In genomic region chr9:134189167-134189474, GRCh38 we compare ENCODE assay signal across 20 cellular contexts. TPM values are rescaled to one million over a fixed set of nuclear protein-coding genes. Genes with fewer than 3 reads are reported as not detected.
DNase-seq lines count a peak whose midpoint lies in the region; ATAC-seq, FAIRE-seq and TF ChIP-seq lines count a peak whose summit lies in the region.
"Had no signal": no experiment of that assay in that cellular context is flagged by ENCODE, and none has a peak within 500 bp of the region (broad histone marks: within the 10 kb centered on the region; RNA-seq: fewer than 3 reads in every experiment).

No MANE protein-coding gene starts in this region.

- no peaks in the 10 kb centered on the region for H3K9me1 ChIP-seq in endothelial cell of umbilical vein (replicated peaks; ENCODE audit: control insufficient read depth, extremely low read depth, insufficient read depth, low read length)

- no peaks in the 10 kb centered on the region for H3K9me3 Mint-ChIP-seq in natural killer cell treated with Interleukin-12 subunit alpha and Interleukin-12 subunit beta and Interleukin-15 and Interleukin-18, amount 100 ng/mL, for 72 hours

- no peak overlapping the region for H3K4me3 Mint-ChIP-seq in natural killer cell treated with Interleukin-12 subunit alpha and Interleukin-12 subunit beta and Interleukin-15 and Interleukin-18, amount 100 ng/mL, for 72 hours
- no peak overlapping the region for H3K4me3 Mint-ChIP-seq in T-helper 17 cell

- H3K4me1 ChIP-seq in endothelial cell of umbilical vein (ENCODE audit: control insufficient read depth, extremely low read depth, insufficient read depth, low read length): no peaks in the 10 kb centered on the region
- peaks cover 6% of the 10 kb centered on the region for H3K4me1 ChIP-seq in upper lobe of right lung
- H3K4me1 ChIP-seq: parathyroid adenoma had no signal

- no peaks in the 10 kb centered on the region for H3K79me2 ChIP-seq in endothelial cell of umbilical vein (ENCODE audit: control insufficient read depth, insufficient read depth, low read length)
- H3K79me2 ChIP-seq: parathyroid adenoma had no signal

- no peak overlapping the region for H2AFZ ChIP-seq in endothelial cell of umbilical vein (ENCODE audit: low read depth, low read length)
- H2AFZ ChIP-seq: parathyroid adenoma had no signal

- no peaks in the 10 kb centered on the region for H3K9me3 ChIP-seq in endothelial cell of umbilical vein (replicated peaks; ENCODE audit: control insufficient read depth, insufficient read depth, low read length)
- H3K9me3 ChIP-seq in upper lobe of right lung: no peaks in the 10 kb centered on the region
- H3K9me3 ChIP-seq in T-helper 17 cell (ENCODE audit: control insufficient read depth, low read length, poor library complexity, severe bottlenecking): no peaks in the 10 kb centered on the region
- H3K9me3 ChIP-seq: lower lobe of right lung had no signal

- BruUV-seq in endothelial cell of umbilical vein (replicated peaks; lab: Mats Ljungman, UMichigan): no TSS peak

- no peak overlapping the region for H3K27ac Mint-ChIP-seq in natural killer cell treated with Interleukin-12 subunit alpha and Interleukin-12 subunit beta and Interleukin-15 and Interleukin-18, amount 100 ng/mL, for 72 hours
- H3K27ac Mint-ChIP-seq in T-helper 17 cell: no peak overlapping the region

- intact Hi-C loops in Right ventricle myocardium superior (cut with DNase I): no loop called here
- intact Hi-C loops in cardiac septum (cut with DNase I): no loop called here
- intact Hi-C loops in endothelial cell of umbilical vein (cut with micrococcal nuclease): no loop called here
- intact Hi-C loops in upper lobe of right lung (cut with DNase I): no loop called here

- no peak for TF ChIP-seq POLR2A in endothelial cell of umbilical vein (IDR thresholded peaks at IDR 0.05; ENCODE audit: low read depth, low read length)

- CTCF ChIA-PET in endothelial cell of umbilical vein (lab: Charles Lee): no interaction called here

- H4K20me1 ChIP-seq in endothelial cell of umbilical vein (replicated peaks; ENCODE audit: control insufficient read depth, extremely low read depth, insufficient read depth, low read length): no peaks in the 10 kb centered on the region

- no peaks in the 10 kb centered on the region for H3K36me3 Mint-ChIP-seq in natural killer cell treated with Interleukin-12 subunit alpha and Interleukin-12 subunit beta and Interleukin-15 and Interleukin-18, amount 100 ng/mL, for 72 hours
- H3K36me3 Mint-ChIP-seq in T-helper 17 cell (ENCODE audit: low read depth): peaks cover 2% of the 10 kb centered on the region

- peaks cover 14 to 16% of the 10 kb centered on the region in 2 donors for H3K4me1 Mint-ChIP-seq in natural killer cell treated with Interleukin-12 subunit alpha and Interleukin-12 subunit beta and Interleukin-15 and Interleukin-18, amount 100 ng/mL, for 72 hours (ENCODE audit: low read depth in 2 of 2)
- peaks cover 17% of the 10 kb centered on the region for H3K4me1 Mint-ChIP-seq in T-helper 17 cell

- no peak overlapping the region for H3K9ac ChIP-seq in endothelial cell of umbilical vein (replicated peaks; ENCODE audit: extremely low read depth, insufficient read depth, low read length)
- H3K9ac ChIP-seq: parathyroid adenoma had no signal

- POLR2A ChIA-PET in endothelial cell of umbilical vein (lab: Charles Lee): no interaction called here

- TF ChIP-seq CTCF in endothelial cell of umbilical vein (IDR thresholded peaks at IDR 0.05; ENCODE audit: extremely low read depth in 1 of 2, insufficient read depth in 1 of 2, low read depth in 1 of 2, low read length in 2 of 2) (no peak), upper lobe of right lung (IDR thresholded peaks at IDR 0.05) (no peak)

- H3K4me3 ChIP-seq in endothelial cell of umbilical vein (replicated peaks in 1 of 3; ENCODE audit: insufficient read depth in 1 of 3, low read depth in 1 of 3, low read length in 3 of 3): no peak overlapping the region
- no peak overlapping the region for H3K4me3 ChIP-seq in upper lobe of right lung
- H3K4me3 ChIP-seq: lower lobe of right lung had no signal

- H3K27me3 ChIP-seq in endothelial cell of umbilical vein (ENCODE audit: control insufficient read depth in 2 of 2, insufficient read depth in 2 of 2, low read length in 2 of 2) (peaks cover 3 to 8% of the 10 kb centered on the region in 2 experiments), upper lobe of right lung (no peaks in the 10 kb centered on the region)

- peak; percentile 40 for ATAC-seq in Right ventricle myocardium superior (ENCODE audit: poor library complexity)
- ATAC-seq in natural killer cell treated with Interleukin-12 subunit alpha and Interleukin-12 subunit beta and Interleukin-15 and Interleukin-18, amount 100 ng/mL, for 72 hours: peak in 1 of 2 donors; percentile 11
- ATAC-seq in upper lobe of right lung: no peak
- no peak for ATAC-seq in T-helper 17 cell
- ATAC-seq: lower lobe of right lung had no signal

- peaks cover 0 to 14% of the 10 kb centered on the region in 2 donors for H3K27me3 Mint-ChIP-seq in natural killer cell treated with Interleukin-12 subunit alpha and Interleukin-12 subunit beta and Interleukin-15 and Interleukin-18, amount 100 ng/mL, for 72 hours
- H3K27me3 Mint-ChIP-seq in T-helper 17 cell: no peaks in the 10 kb centered on the region

- H3K27ac ChIP-seq in endothelial cell of umbilical vein (ENCODE audit: insufficient read depth, low read depth, low read length) (no peak overlapping the region), upper lobe of right lung (no peak overlapping the region)
- H3K27ac ChIP-seq: lower lobe of right lung, parathyroid adenoma had no signal

- FAIRE-seq in endothelial cell of umbilical vein (lab: Jason Lieb, UNC): no peak

- H3K4me2 ChIP-seq in endothelial cell of umbilical vein (ENCODE audit: insufficient read depth, low read length): no peak overlapping the region

- DNase-seq in Right ventricle myocardium superior: no peak
- no peak for DNase-seq in cardiac septum (ENCODE audit: low spot score)
- DNase-seq in endothelial cell of umbilical vein (ENCODE audit: low read depth, low spot score): no peak
- peak; percentile 56 for DNase-seq in natural killer cell treated with Interleukin-12 subunit alpha and Interleukin-12 subunit beta and Interleukin-15 and Interleukin-18, amount 100 ng/mL, for 72 hours (ENCODE audit: low spot score)
- DNase-seq in upper lobe of right lung: peak; percentile 44
- no peak for DNase-seq in activated CD8-positive, alpha-beta memory T cell treated with anti-CD3 and anti-CD28 coated beads, Interleukin-2, amount 50 U/mL, for 4 hours
- DNase-seq in Kasumi-1 (lab: John Stamatoyannopoulos, UW): no peak
- no peak for DNase-seq in T-helper 17 cell
- DNase-seq: activated CD8-positive, alpha-beta memory T cell treated with anti-CD3 and anti-CD28 coated beads, Interleukin-2, amount 50 U/mL, for 48 hours; amniotic stem cell; DND-41; GOT3; lower lobe of right lung; NCI-H1436; NCI-H526; SHP77 treated with DMSO at 0.1 percent for 48 hours; stimulated activated CD4-positive, alpha-beta T cell treated with anti-CD3 and anti-CD28 coated beads, Interleukin-4, amount 100 ng/mL, for 4 hours; stimulated activated naive CD8-positive, alpha-beta T cell treated with anti-CD3 and anti-CD28 coated beads, Interleukin-15, Interleukin-2, amounts not matched to agents 100 U/mL and 50 U/mL, for 24 hours had no signal

- dilution Hi-C loops in endothelial cell of umbilical vein (cut with MboI; ENCODE audit: extremely low pct_ligation_motif_present, low sequenced_read_pairs): no loop called here

- H3K36me3 ChIP-seq in endothelial cell of umbilical vein (ENCODE audit: control insufficient read depth in 2 of 2, extremely low read depth in 1 of 2, insufficient read depth in 2 of 2, low read length in 2 of 2) (no peaks in the 10 kb centered on the region), upper lobe of right lung (no peaks in the 10 kb centered on the region)
- H3K36me3 ChIP-seq: lower lobe of right lung had no signal

TF ChIP-seq in endothelial cell of umbilical vein, 7 proteins besides CTCF, POLR2A, EP300 and RAD21 (continues in another document):
- TF ChIP-seq MYC (IDR thresholded peaks at IDR 0.05; ENCODE audit: low read depth, low read length) (no peak), POLR2AphosphoS5 (IDR thresholded peaks at IDR 0.05; ENCODE audit: insufficient read depth, low read depth, low read length) (no peak), JUN (IDR thresholded peaks at IDR 0.05; ENCODE audit: borderline replicate concordance, insufficient read depth, insufficient read length, low read depth) (no peak), GATA2 (IDR thresholded peaks at IDR 0.05; ENCODE audit: insufficient read depth, insufficient read length, low read depth, low read length) (no peak), FOS (IDR thresholded peaks at IDR 0.05; ENCODE audit: borderline replicate concordance, insufficient read depth, low read length) (no peak)

RNA-seq across cellular contexts. Expression of gene RNU6ATAC, which starts 24.8 kb away (rescaled TPM):
- 351 TPM for total RNA-seq in Right ventricle myocardium superior
- 214 TPM for total RNA-seq in cardiac septum
- 116 and 164 TPM in 2 replicates for total RNA-seq in endothelial cell of umbilical vein
- not detected in 2 replicates for polyA plus RNA-seq in endothelial cell of umbilical vein
- polyA plus RNA-seq in endothelial cell of umbilical vein (2011; cell fraction: cytosol; rRNA removed): not detected in 2 replicates
- polyA plus RNA-seq in endothelial cell of umbilical vein (2011; cell fraction: nucleus; rRNA removed): not detected in 2 replicates
- not detected in 2 replicates for polyA plus RNA-seq in endothelial cell of umbilical vein (2012)
- polyA minus RNA-seq in endothelial cell of umbilical vein: under 0.01 TPM in 2 replicates
- 3,090 TPM for polyA minus RNA-seq in endothelial cell of umbilical vein (2011; cell fraction: cytosol; rRNA and poly(A)+ RNA removed)
- polyA minus RNA-seq in endothelial cell of umbilical vein (2011; cell fraction: nucleus; rRNA and poly(A)+ RNA removed): under 0.01 TPM in 1 of 2 replicates, not detected in the other
- total RNA-seq in natural killer cell treated with Interleukin-12 subunit alpha and Interleukin-12 subunit beta and Interleukin-15 and Interleukin-18, amount 100 ng/mL, for 72 hours: 10 to 100 TPM; 33.5 to 41.1 TPM
- total RNA-seq in upper lobe of right lung: 172 TPM
- total RNA-seq in T-helper 17 cell: 10 to 100 TPM; 66.4 to 90.1 TPM
- total RNA-seq: HT1080 had no signal

RNA-seq across cellular contexts. Expression of gene WDR5, which starts 53.2 kb away (rescaled TPM):
- total RNA-seq in Right ventricle myocardium superior (17.5 TPM), cardiac septum (16.6 TPM), endothelial cell of umbilical vein (42.4 and 42.5 TPM in 2 replicates), upper lobe of right lung (26.6 TPM), T-helper 17 cell (10 to 100 TPM; 18.3 to 18.4 TPM)
- 30.8 and 32.1 TPM in 2 replicates for polyA plus RNA-seq in endothelial cell of umbilical vein
- 37.0 and 38.6 TPM in 2 replicates for polyA plus RNA-seq in endothelial cell of umbilical vein (2011; cell fraction: cytosol; rRNA removed)
- polyA plus RNA-seq in endothelial cell of umbilical vein (2011; cell fraction: nucleus; rRNA removed): 53.3 and 60.1 TPM in 2 replicates
- 39.0 and 39.5 TPM in 2 replicates for polyA plus RNA-seq in endothelial cell of umbilical vein (2012)
- polyA minus RNA-seq in endothelial cell of umbilical vein: 15.8 and 18.1 TPM in 2 replicates
- 39.8 TPM for polyA minus RNA-seq in endothelial cell of umbilical vein (2011; cell fraction: cytosol; rRNA and poly(A)+ RNA removed)
- polyA minus RNA-seq in endothelial cell of umbilical vein (2011; cell fraction: nucleus; rRNA and poly(A)+ RNA removed): 12.5 and 12.8 TPM in 2 replicates
- total RNA-seq in natural killer cell treated with Interleukin-12 subunit alpha and Interleukin-12 subunit beta and Interleukin-15 and Interleukin-18, amount 100 ng/mL, for 72 hours: 10 to 100 TPM; 32.6 to 63.7 TPM

Comparison
In these comparisons a context has a peak if more than half of its experiments do, and no peak if none do; other contexts are left out.
1. DNase-seq: peak in natural killer cell treated with Interleukin-12 subunit alpha and Interleukin-12 subunit beta and Interleukin-15 and Interleukin-18, amount 100 ng/mL, for 72 hours (single experiment) and upper lobe of right lung (single experiment); none in Right ventricle myocardium superior (single experiment), cardiac septum (single experiment), endothelial cell of umbilical vein (single experiment), activated CD8-positive, alpha-beta memory T cell treated with anti-CD3 and anti-CD28 coated beads, Interleukin-2, amount 50 U/mL, for 4 hours (single experiment), Kasumi-1 (0 of 2) and T-helper 17 cell (0 of 3).